ENCODE assay signal across 9 cellular contexts in genomic region chr20:25000268-25000801, GRCh38. TPM values are rescaled to one million over a fixed set of nuclear protein-coding genes. Genes with fewer than 3 reads are reported as not detected.
DNase-seq lines count a peak whose midpoint lies in the region; ATAC-seq and TF ChIP-seq lines count a peak whose summit lies in the region.
"Had no signal": no experiment of that assay in that cellular context is flagged by ENCODE, and none has a peak within 500 bp of the region (broad histone marks: within the 10 kb centered on the region; RNA-seq: fewer than 3 reads in every experiment).

No MANE protein-coding gene starts in this region.

- no TSS peak for BruUV-seq in Panc1 (replicated peaks; lab: Mats Ljungman, UMichigan)

- POLR2A ChIA-PET in Panc1 (lab: Charles Lee): no interaction called here

- intact Hi-C loops in Panc1 (cut with micrococcal nuclease; ENCODE audit: unreplicated experiment) (no loop called here), spleen (cut with DNase I; ENCODE audit: low total_unique reads) (loop anchor here (10.0 kb wide), 1 partner anchor 174 kb away; no protein-coding TSS in a partner anchor)

- H3K27ac ChIP-seq in Panc1 (ENCODE audit: low read length): no peak overlapping the region
- no peak overlapping the region for H3K27ac ChIP-seq in spleen
- no peak overlapping the region for H3K27ac ChIP-seq in coronary artery
- H3K27ac ChIP-seq: HL-60 had no signal

- no peaks in the 10 kb centered on the region for H3K36me3 ChIP-seq in Panc1 (ENCODE audit: control insufficient read depth, insufficient read depth, low read length)
- peaks cover 0 to 30% (median 4%) of the 10 kb centered on the region in 6 donors for H3K36me3 ChIP-seq in spleen

- DNase-seq in GM04504 (ENCODE audit: low read depth) (peak; percentile 87), Panc1 (ENCODE audit: low read depth, low spot score) (no peak), foreskin fibroblast (peak; percentile 79 to 90), spleen (peak; percentile 24), coronary artery (ENCODE audit: low spot score) (no peak)
- DNase-seq in activated CD4-positive, alpha-beta T cell treated with anti-CD3 and anti-CD28 coated beads, Interleukin-2, amount 50 U/mL, for 48 hours: no peak

- TF ChIP-seq CTCF in Panc1 (IDR thresholded peaks at IDR 0.05) (no peak), foreskin fibroblast (IDR thresholded peaks at IDR 0.05; ENCODE audit: low read depth, low read length) (no peak), spleen (IDR thresholded peaks at IDR 0.05 in 8 of 11, conservative IDR thresholded peaks at IDR 0.05 in 3 of 11) (no peak), coronary artery (IDR thresholded peaks at IDR 0.05) (no peak)

- H3K9me3 ChIP-seq in Panc1 (ENCODE audit: control insufficient read depth, insufficient read depth, low read depth, low read length) (peaks cover 4% of the 10 kb centered on the region; the same call in 1 of the 2 replicates), spleen (no peaks in the 10 kb centered on the region)

- CTCF ChIA-PET in Panc1 (lab: Charles Lee): no interaction called here

- in situ Hi-C loops in Panc1 (cut with HindIII; ENCODE audit: low pct_unique_long_range_greater_than_20kb, low sequenced_read_pairs): no loop called here

- no peaks in the 10 kb centered on the region for H3K27me3 ChIP-seq in Panc1 (ENCODE audit: control insufficient read depth, insufficient read depth, low read length)
- no peaks in the 10 kb centered on the region for H3K27me3 ChIP-seq in spleen (replicated peaks in 1 of 7)

- peak; percentile 45; the same call in 1 of the 2 replicates for ATAC-seq in Panc1
- ATAC-seq in GM18520 (IDR thresholded peaks at IDR 0.05; ENCODE audit: unreplicated experiment): no peak
- no peak for ATAC-seq in GM19463 (IDR thresholded peaks at IDR 0.05; ENCODE audit: unreplicated experiment)

- TF ChIP-seq POLR2A in spleen (IDR thresholded peaks at IDR 0.05): no peak

- 49 to 60% (median 55%) methylated on average over 4 of the region's 4 CpGs for WGBS in spleen, 5 donors

- H3K4me3 ChIP-seq in Panc1 (ENCODE audit: low read depth in 2 of 2, low read length in 2 of 2): no peak overlapping the region
- no peak overlapping the region for H3K4me3 ChIP-seq in foreskin fibroblast (ENCODE audit: low read depth in 1 of 2, low read length in 2 of 2)
- H3K4me3 ChIP-seq in spleen: no peak overlapping the region
- H3K4me3 ChIP-seq in coronary artery: no peak overlapping the region

- H3K4me1 ChIP-seq in Panc1 (ENCODE audit: control insufficient read depth, insufficient read depth, low read length): peaks cover 13% of the 10 kb centered on the region
- H3K4me1 ChIP-seq in spleen: peaks cover 0 to under 1% (median under 1%) of the 10 kb centered on the region in 6 donors

RNA-seq across cellular contexts. Expression of gene APMAP, which starts 7.8 kb away (rescaled TPM):
- 165 TPM for total RNA-seq in Panc1 (2021; ENCODE audit: unreplicated experiment)
- 147 TPM for polyA plus RNA-seq in Panc1 (2012; ENCODE audit: insufficient read length)
- total RNA-seq in spleen: 100 to 1,000 TPM in 1 of 7 donors, 10 to 100 TPM in 6; 57.9 to 104 (median 78.8) TPM
- polyA plus RNA-seq in spleen: 10 to 100 TPM; 26.5 to 36.0 (median 31.5) TPM

RNA-seq across cellular contexts. Expression of gene CST7, which starts 51.3 kb away (rescaled TPM):
- total RNA-seq in Panc1 (2021; ENCODE audit: unreplicated experiment) (not detected), spleen (100 to 1,000 TPM in 3 of 7 donors, 10 to 100 TPM in 4; 51.4 to 298 (median 95.5) TPM)
- polyA plus RNA-seq in Panc1 (2012; ENCODE audit: insufficient read length): not detected
- 10 to 100 TPM; 23.1 to 51.6 (median 37.2) TPM for polyA plus RNA-seq in spleen

RNA-seq across cellular contexts. Expression of gene ACSS1, which starts 57.6 kb away (rescaled TPM):
- 32.2 TPM for total RNA-seq in Panc1 (2021; ENCODE audit: unreplicated experiment)
- polyA plus RNA-seq in Panc1 (2012; ENCODE audit: insufficient read length): 21.7 TPM
- total RNA-seq in spleen: 10 to 100 TPM; 34.0 to 50.8 (median 41.3) TPM
- 10 to 100 TPM; 20.3 to 26.8 (median 26.3) TPM for polyA plus RNA-seq in spleen

Comparison
In these comparisons a context has a peak if more than half of its experiments do, and no peak if none do; other contexts are left out.
1. DNase-seq: peak in GM04504 (single experiment), foreskin fibroblast (2 of 2) and spleen (single experiment); none in Panc1 (single experiment), activated CD4-positive, alpha-beta T cell treated with anti-CD3 and anti-CD28 coated beads, Interleukin-2, amount 50 U/mL, for 48 hours (0 of 2) and coronary artery (single experiment).
2. RNA of gene CST7, which starts 51.3 kb away (total RNA-seq): 51.4 to 298 TPM in spleen; not detected in Panc1 (single experiment); every median in the first group is over 10 times any median in the second.